ENCODE assay signal across 12 cellular contexts in the genomic region with DNA sequence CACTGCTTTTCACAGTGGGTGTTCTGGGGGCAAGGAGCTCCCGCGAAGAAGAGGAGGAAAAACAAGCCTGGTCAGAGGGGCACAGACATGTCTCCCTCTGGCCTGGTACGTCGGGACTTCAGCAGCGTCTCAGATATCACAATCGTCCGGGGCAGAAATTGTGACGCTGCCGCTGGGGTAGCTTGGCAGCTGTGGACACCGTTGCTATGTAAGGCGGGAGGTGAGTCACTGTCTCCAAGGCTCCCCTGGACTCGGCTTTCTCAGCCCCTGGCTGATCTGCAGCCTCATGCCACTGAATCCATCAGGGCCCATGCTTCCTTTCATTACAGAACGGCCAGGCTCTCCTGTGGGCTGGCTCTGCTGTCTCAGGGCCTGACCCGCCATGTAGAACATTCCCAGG.
DNase-seq lines count a peak whose midpoint lies in the region; ATAC-seq and TF ChIP-seq lines count a peak whose summit lies in the region.
"Had no signal": no experiment of that assay in that cellular context is flagged by ENCODE, and none has a peak within 500 bp of the region (broad histone marks: within the 10 kb centered on the region; RNA-seq: fewer than 3 reads in every experiment).

No MANE protein-coding gene starts in this region.

- DNase-seq in ELF-1 (ENCODE audit: low read depth, low spot score) (peak; percentile 26), RPMI7951 (ENCODE audit: low read depth) (peak; percentile 91), fibroblast of peridontal ligament (ENCODE audit: extremely low read depth) (peak; percentile 88), retina (peak; percentile 31), cerebellar cortex (ENCODE audit: low spot score) (no peak), nephron progenitor cell (no peak), left cardiac atrium (no peak), NCI-H2227 (lab: John Stamatoyannopoulos, UW; ENCODE audit: unreplicated experiment) (no peak)
- DNase-seq: CD8-positive, alpha-beta T cell; effector CD4-positive, alpha-beta T cell; left ventricle myocardium inferior; NCI-H524 had no signal

- intact Hi-C loops in left cardiac atrium (cut with DNase I): no loop called here

- no peak overlapping the region for H3K27ac Mint-ChIP-seq in nephron progenitor cell
- H3K27ac Mint-ChIP-seq: CD8-positive, alpha-beta T cell had no signal

- H3K9me3 Mint-ChIP-seq in nephron progenitor cell: no peaks in the 10 kb centered on the region

- no peaks in the 10 kb centered on the region for H3K27me3 Mint-ChIP-seq in nephron progenitor cell (ENCODE audit: low read depth, poor library complexity)

- H3K4me3 Mint-ChIP-seq in nephron progenitor cell: no peak overlapping the region
- H3K4me3 Mint-ChIP-seq: CD8-positive, alpha-beta T cell had no signal

- no peak for ATAC-seq in left cardiac atrium
- ATAC-seq: CD8-positive, alpha-beta T cell had no signal

- H3K36me3 Mint-ChIP-seq in nephron progenitor cell (ENCODE audit: low read depth): peaks cover 48% of the 10 kb centered on the region
- H3K36me3 Mint-ChIP-seq: CD8-positive, alpha-beta T cell had no signal

- no peak for TF ChIP-seq CTCF in nephron progenitor cell (IDR thresholded peaks at IDR 0.05)

- H3K4me1 Mint-ChIP-seq in nephron progenitor cell: peaks cover 13% of the 10 kb centered on the region

Comparison
In these comparisons a context has a peak if more than half of its experiments do, and no peak if none do; other contexts are left out.
1. DNase-seq: peak in ELF-1 (single experiment), RPMI7951 (single experiment), fibroblast of peridontal ligament (single experiment) and retina (single experiment); none in cerebellar cortex (single experiment), nephron progenitor cell (single experiment), left cardiac atrium (single experiment) and NCI-H2227 (single experiment).